Comparison of ENCODE assay signal across 39 cellular contexts in the genomic region with DNA sequence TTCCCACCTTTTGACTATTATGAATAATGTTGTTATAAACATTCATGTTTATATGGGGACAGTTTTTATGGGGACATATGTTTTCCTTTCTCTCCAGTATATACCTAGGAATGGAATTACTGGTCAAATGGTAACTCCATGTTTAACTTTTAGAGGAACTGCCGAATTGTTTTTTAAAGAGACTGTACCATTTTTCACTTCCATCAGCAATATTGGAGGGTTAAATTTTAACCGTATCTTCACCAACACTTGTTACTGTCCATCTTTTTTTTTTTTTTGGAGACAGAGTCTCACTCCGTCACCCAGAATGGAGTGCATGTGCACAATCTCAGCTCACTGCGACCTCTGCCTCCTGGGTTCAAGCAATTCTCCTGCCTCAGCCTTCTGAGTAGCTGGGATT.
"Had no signal": no experiment of that assay in that cellular context is flagged by ENCODE, and none has a peak within 500 bp of the region (broad histone marks: within the 10 kb centered on the region; RNA-seq: fewer than 3 reads in every experiment).

No MANE protein-coding gene starts in this region.

- H3K36me3 Mint-ChIP-seq: activated naive CD4-positive, alpha-beta T cell treated with anti-CD3 and anti-CD28 coated beads, Interleukin-2, amount 10 ng/mL, durations not matched to agents 7 days and 5 days; activated naive CD4-positive, alpha-beta T cell treated with anti-CD3 and anti-CD28 coated beads, Interleukin-2, amount 50 U/mL, for 24 hours; activated naive CD4-positive, alpha-beta T cell treated with anti-CD3 and anti-CD28 coated beads, Interleukin-2, amount 50 U/mL, for 72 hours; activated naive CD8-positive, alpha-beta T cell; activated naive CD8-positive, alpha-beta T cell treated with anti-CD3 and anti-CD28 coated beads for 36 hours; activated naive CD8-positive, alpha-beta T cell treated with anti-CD3 and anti-CD28 coated beads, Interleukin-2, amount 10 ng/mL, durations not matched to agents 7 days and 5 days had no signal

- H3K27me3 ChIP-seq: adrenal gland, ascending aorta, body of pancreas, brain microvascular endothelial cell, breast epithelium, cardiac muscle cell had no signal

- H3K27ac ChIP-seq: adrenal gland, ascending aorta, body of pancreas, brain microvascular endothelial cell, breast epithelium, cardiac muscle cell had no signal

- FAIRE-seq: bronchial epithelial cell had no signal

- H3K36me3 ChIP-seq: adrenal gland, ascending aorta, brain microvascular endothelial cell, breast epithelium, cardiac muscle cell had no signal

- H3K27me3 Mint-ChIP-seq: activated naive CD4-positive, alpha-beta T cell treated with anti-CD3 and anti-CD28 coated beads, Interleukin-2, amount 10 ng/mL, durations not matched to agents 7 days and 5 days; activated naive CD4-positive, alpha-beta T cell treated with anti-CD3 and anti-CD28 coated beads, Interleukin-2, amount 50 U/mL, for 24 hours; activated naive CD8-positive, alpha-beta T cell; activated naive CD8-positive, alpha-beta T cell treated with anti-CD3 and anti-CD28 coated beads for 36 hours; activated naive CD8-positive, alpha-beta T cell treated with anti-CD3 and anti-CD28 coated beads, Interleukin-2, amount 50 U/mL, for 24 hours; activated T-helper 17 cell treated with anti-CD3 and anti-CD28 coated beads, Interleukin-2, amount 50 U/mL, for 72 hours; central memory CD8-positive, alpha-beta T cell had no signal

- H3K4me1 ChIP-seq: adrenal gland, ascending aorta, body of pancreas, breast epithelium had no signal

- H3K4me3 Mint-ChIP-seq: activated naive CD4-positive, alpha-beta T cell treated with anti-CD3 and anti-CD28 coated beads for 36 hours; activated naive CD4-positive, alpha-beta T cell treated with anti-CD3 and anti-CD28 coated beads, Interleukin-2, amount 10 ng/mL, durations not matched to agents 7 days and 5 days; activated naive CD4-positive, alpha-beta T cell treated with anti-CD3 and anti-CD28 coated beads, Interleukin-2, amount 50 U/mL, for 24 hours; activated naive CD8-positive, alpha-beta T cell; activated naive CD8-positive, alpha-beta T cell treated with anti-CD3 and anti-CD28 coated beads for 36 hours; activated naive CD8-positive, alpha-beta T cell treated with anti-CD3 and anti-CD28 coated beads, Interleukin-2, amount 10 ng/mL, durations not matched to agents 7 days and 5 days; activated naive CD8-positive, alpha-beta T cell treated with anti-CD3 and anti-CD28 coated beads, Interleukin-2, amount 50 U/mL, for 24 hours; activated T-cell treated with anti-CD3 and anti-CD28 coated beads, Interleukin-2, amount 50 U/mL, for 24 hours; activated T-cell treated with anti-CD3 and anti-CD28 coated beads, Interleukin-2, amount 50 U/mL, for 4 hours; activated T-cell treated with anti-CD3 and anti-CD28 coated beads, Interleukin-2, amount 50 U/mL, for 72 hours; activated T-helper 1 cell treated with anti-CD3 and anti-CD28 coated beads, Interleukin-12 subunit alpha, Interleukin-12 subunit beta, Interleukin-2, Interleukin-4 antibody, amounts not matched to agents 30 ng/mL and 10 ng/mL and 1 ng/mL, durations not matched to agents 14 hours and 24 hours and 36 hours; activated T-helper 17 cell treated with anti-CD3 and anti-CD28 coated beads, Interleukin-2, amount 50 U/mL, for 72 hours; brain; central memory CD8-positive, alpha-beta T cell had no signal

- DNase-seq: activated effector memory CD4-positive, alpha-beta T cell treated with anti-CD3 and anti-CD28 coated beads, Interleukin-2, amount 50 U/mL, for 16 hours; activated effector memory CD4-positive, alpha-beta T cell treated with Interleukin-2 at 50 U/mL for 16 hours; activated gamma-delta T cell; activated gamma-delta T cell treated with Interleukin-2 at 50 U/mL for 16 hours; activated naive CD4-positive, alpha-beta T cell; activated naive CD4-positive, alpha-beta T cell treated with anti-CD3 and anti-CD28 coated beads for 36 hours; activated naive CD4-positive, alpha-beta T cell treated with anti-CD3 and anti-CD28 coated beads, Interleukin-2, amount 10 ng/mL, durations not matched to agents 7 days and 5 days; activated naive CD4-positive, alpha-beta T cell treated with anti-CD3 and anti-CD28 coated beads, Interleukin-2, amount 50 U/mL, for 16 hours; activated naive CD4-positive, alpha-beta T cell treated with Interleukin-2 at 50 U/mL for 16 hours; activated naive CD8-positive, alpha-beta T cell treated with anti-CD3 and anti-CD28 coated beads for 36 hours; activated naive CD8-positive, alpha-beta T cell treated with anti-CD3 and anti-CD28 coated beads, Interleukin-2, amount 10 ng/mL, durations not matched to agents 7 days and 5 days; activated naive CD8-positive, alpha-beta T cell treated with anti-CD3 and anti-CD28 coated beads, Interleukin-2, amount 50 U/mL, for 24 hours; activated T-cell treated with anti-CD3 and anti-CD28 coated beads, Interleukin-2, amount 50 U/mL, for 1 hour; activated T-cell treated with anti-CD3 and anti-CD28 coated beads, Interleukin-2, amount 50 U/mL, for 24 hours; activated T-cell treated with anti-CD3 and anti-CD28 coated beads, Interleukin-2, amount 50 U/mL, for 4 hours; activated T-cell treated with anti-CD3 and anti-CD28 coated beads, Interleukin-2, amount 50 U/mL, for 48 hours; activated T-cell treated with anti-CD3 and anti-CD28 coated beads, Interleukin-2, amount 50 U/mL, for 72 hours; amniotic stem cell; amygdala; anterior cingulate cortex; aorta; body of pancreas; brain microvascular endothelial cell; caudate nucleus; central memory CD4-positive, alpha-beta T cell; cerebellar nuclear complex had no signal

- H3K9me3 ChIP-seq: adrenal gland, body of pancreas had no signal

- ATAC-seq: activated naive CD4-positive, alpha-beta T cell treated with anti-CD3 and anti-CD28 coated beads, Interleukin-2, amount 50 U/mL, for 72 hours; activated naive CD8-positive, alpha-beta T cell treated with anti-CD3 and anti-CD28 coated beads, Interleukin-2, amount 50 U/mL, for 24 hours; activated T-cell treated with anti-CD3 and anti-CD28 coated beads, Interleukin-2, amount 50 U/mL, for 4 hours; activated T-cell treated with anti-CD3 and anti-CD28 coated beads, Interleukin-2, amount 50 U/mL, for 72 hours; activated T-helper 17 cell treated with anti-CD3 and anti-CD28 coated beads, Interleukin-2, amount 50 U/mL, for 72 hours; body of pancreas had no signal

- H3K4me3 ChIP-seq: adrenal gland, ascending aorta, body of pancreas, breast epithelium, cardiac muscle cell had no signal

- H3K4me1 Mint-ChIP-seq: activated naive CD4-positive, alpha-beta T cell treated with anti-CD3 and anti-CD28 coated beads, Interleukin-2, amount 10 ng/mL, durations not matched to agents 7 days and 5 days; activated naive CD4-positive, alpha-beta T cell treated with anti-CD3 and anti-CD28 coated beads, Interleukin-2, amount 50 U/mL, for 24 hours; activated naive CD8-positive, alpha-beta T cell treated with anti-CD3 and anti-CD28 coated beads for 36 hours; activated naive CD8-positive, alpha-beta T cell treated with anti-CD3 and anti-CD28 coated beads, Interleukin-2, amount 10 ng/mL, durations not matched to agents 7 days and 5 days; activated T-helper 17 cell treated with anti-CD3 and anti-CD28 coated beads, Interleukin-2, amount 50 U/mL, for 72 hours; brain; central memory CD8-positive, alpha-beta T cell had no signal

- H3K9me3 Mint-ChIP-seq: activated naive CD4-positive, alpha-beta T cell treated with anti-CD3 and anti-CD28 coated beads, Interleukin-2, amount 10 ng/mL, durations not matched to agents 7 days and 5 days; activated naive CD4-positive, alpha-beta T cell treated with anti-CD3 and anti-CD28 coated beads, Interleukin-2, amount 50 U/mL, for 24 hours; activated naive CD4-positive, alpha-beta T cell treated with anti-CD3 and anti-CD28 coated beads, Interleukin-2, amount 50 U/mL, for 72 hours; activated naive CD8-positive, alpha-beta T cell treated with anti-CD3 and anti-CD28 coated beads for 36 hours; activated naive CD8-positive, alpha-beta T cell treated with anti-CD3 and anti-CD28 coated beads, Interleukin-2, amount 10 ng/mL, durations not matched to agents 7 days and 5 days; activated naive CD8-positive, alpha-beta T cell treated with anti-CD3 and anti-CD28 coated beads, Interleukin-2, amount 50 U/mL, for 24 hours; activated T-cell treated with anti-CD3 and anti-CD28 coated beads, Interleukin-2, amount 50 U/mL, for 24 hours; activated T-cell treated with anti-CD3 and anti-CD28 coated beads, Interleukin-2, amount 50 U/mL, for 4 hours; activated T-cell treated with anti-CD3 and anti-CD28 coated beads, Interleukin-2, amount 50 U/mL, for 72 hours; activated T-helper 1 cell treated with anti-CD3 and anti-CD28 coated beads, Interleukin-12 subunit alpha, Interleukin-12 subunit beta, Interleukin-2, Interleukin-4 antibody, amounts not matched to agents 30 ng/mL and 10 ng/mL and 1 ng/mL, durations not matched to agents 14 hours and 24 hours and 36 hours; activated T-helper 17 cell treated with anti-CD3 and anti-CD28 coated beads, Interleukin-2, amount 50 U/mL, for 72 hours; activated T-helper 2 cell treated with anti-CD3 and anti-CD28 coated beads, Interferon-gamma antibody, Interleukin-2, Interleukin-4, amounts not matched to agents 10 μg/mL and 5 μg/mL and 100 μg/mL, durations not matched to agents 14 hours and 24 hours and 36 hours; central memory CD8-positive, alpha-beta T cell had no signal

- H3K27ac Mint-ChIP-seq: activated naive CD4-positive, alpha-beta T cell treated with anti-CD3 and anti-CD28 coated beads for 36 hours; activated naive CD4-positive, alpha-beta T cell treated with anti-CD3 and anti-CD28 coated beads, Interleukin-2, amount 10 ng/mL, durations not matched to agents 7 days and 5 days; activated naive CD4-positive, alpha-beta T cell treated with anti-CD3 and anti-CD28 coated beads, Interleukin-2, amount 50 U/mL, for 24 hours; activated naive CD4-positive, alpha-beta T cell treated with anti-CD3 and anti-CD28 coated beads, Interleukin-2, amount 50 U/mL, for 72 hours; activated naive CD8-positive, alpha-beta T cell; activated naive CD8-positive, alpha-beta T cell treated with anti-CD3 and anti-CD28 coated beads for 36 hours; activated naive CD8-positive, alpha-beta T cell treated with anti-CD3 and anti-CD28 coated beads, Interleukin-2, amount 10 ng/mL, durations not matched to agents 7 days and 5 days; activated naive CD8-positive, alpha-beta T cell treated with anti-CD3 and anti-CD28 coated beads, Interleukin-2, amount 50 U/mL, for 24 hours; activated T-cell treated with anti-CD3 and anti-CD28 coated beads, Interleukin-2, amount 50 U/mL, for 24 hours; activated T-cell treated with anti-CD3 and anti-CD28 coated beads, Interleukin-2, amount 50 U/mL, for 72 hours; activated T-helper 1 cell treated with anti-CD3 and anti-CD28 coated beads, Interleukin-12 subunit alpha, Interleukin-12 subunit beta, Interleukin-2, Interleukin-4 antibody, amounts not matched to agents 30 ng/mL and 10 ng/mL and 1 ng/mL, durations not matched to agents 14 hours and 24 hours and 36 hours; activated T-helper 17 cell treated with anti-CD3 and anti-CD28 coated beads, Interleukin-2, amount 50 U/mL, for 72 hours; activated T-helper 2 cell treated with anti-CD3 and anti-CD28 coated beads, Interferon-gamma antibody, Interleukin-2, Interleukin-4, amounts not matched to agents 10 μg/mL and 5 μg/mL and 100 μg/mL, durations not matched to agents 14 hours and 24 hours and 36 hours; brain had no signal
